ENCODE assay signal across 21 cellular contexts in the genomic region with DNA sequence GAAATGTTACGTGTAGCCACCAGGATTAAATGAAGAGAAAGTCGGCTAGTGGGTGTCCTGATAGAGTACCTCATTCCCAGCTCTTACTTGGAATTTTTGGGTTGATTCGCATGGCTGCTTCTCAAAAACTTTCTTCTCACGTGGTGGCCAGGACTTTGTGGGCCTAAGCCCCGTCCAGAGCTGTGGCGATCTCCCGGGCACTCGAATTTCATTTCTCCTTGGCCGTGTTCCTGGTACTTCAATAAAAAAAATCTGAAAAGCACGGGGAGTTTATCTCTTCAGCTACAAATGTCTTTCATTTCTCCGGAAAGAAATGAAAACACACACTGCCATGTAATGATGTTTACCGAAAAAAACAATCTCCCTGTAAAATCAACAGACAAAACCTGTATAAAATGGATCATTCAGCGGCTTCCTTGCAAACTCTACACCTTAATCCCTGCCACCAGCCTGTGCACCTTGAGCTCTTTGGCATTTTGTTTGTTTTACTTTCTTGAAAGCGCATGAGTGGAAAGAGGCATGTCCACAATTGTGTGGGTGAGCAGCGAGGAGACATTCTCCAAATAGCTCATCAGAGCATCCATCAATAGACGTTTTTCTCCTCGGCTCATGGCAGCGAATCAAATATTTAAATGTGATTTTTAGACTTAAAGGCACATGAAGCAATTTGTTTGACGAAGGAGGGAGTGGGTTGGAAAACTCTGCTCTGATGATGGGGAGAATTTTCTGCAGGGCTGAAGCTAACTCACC.
DNase-seq lines count a peak whose midpoint lies in the region; ATAC-seq, FAIRE-seq and TF ChIP-seq lines count a peak whose summit lies in the region.
"Had no signal": no experiment of that assay in that cellular context is flagged by ENCODE, and none has a peak within 500 bp of the region (broad histone marks: within the 10 kb centered on the region; RNA-seq: fewer than 3 reads in every experiment).

No MANE protein-coding gene starts in this region.

- DNase-seq in AG08395 (ENCODE audit: low spot score), result peak; percentile 50
- DNase-seq in HFFc6, result no peak
- no peak for DNase-seq in mammary epithelial cell
- no peak for DNase-seq in mesenchymal stem cell
- DNase-seq in left lung, result no peak
- no peak for DNase-seq in anterior cingulate cortex (lab: John Stamatoyannopoulos, UW)
- no peak for DNase-seq in RCC 7860 (ENCODE audit: low spot score)
- no peak for DNase-seq in tibial nerve (ENCODE audit: low spot score in 2 of 2)
- DNase-seq: activated CD4-positive, alpha-beta memory T cell treated with anti-CD3 and anti-CD28 coated beads for 36 hours; CD4-positive, CD25-positive, alpha-beta regulatory T cell; DMS53; H9; NCI-H1048; NCI-H1930; occipital lobe; PC-9; right cardiac atrium; substantia nigra; T-helper 17 cell; WERI-Rb-1 had no signal

- peak overlapping the region; percentile 47 for H3K4me3 Mint-ChIP-seq in HFFc6
- H3K4me3 Mint-ChIP-seq: activated CD4-positive, alpha-beta memory T cell treated with anti-CD3 and anti-CD28 coated beads for 36 hours; CD4-positive, CD25-positive, alpha-beta regulatory T cell; H9; T-helper 17 cell had no signal

- H3K27me3 Mint-ChIP-seq in HFFc6 (ENCODE audit: insufficient read depth), result peaks cover 6% of the 10 kb centered on the region
- H3K27me3 Mint-ChIP-seq: CD4-positive, CD25-positive, alpha-beta regulatory T cell; T-helper 17 cell had no signal

- H3K23ac ChIP-seq in mesenchymal stem cell (ENCODE audit: low read length in 2 of 2), result no peak overlapping the region

- H2BK5ac ChIP-seq in mesenchymal stem cell (ENCODE audit: low read depth, low read length, poor library complexity, severe bottlenecking), result no peak overlapping the region

- no peak for TF ChIP-seq CTCF in HFFc6 (IDR thresholded peaks at IDR 0.05)
- no peak for TF ChIP-seq CTCF in mammary epithelial cell (conservative IDR thresholded peaks at IDR 0.05 in 1 of 2, IDR thresholded peaks at IDR 0.05 in 1 of 2; ENCODE audit: extremely low read depth in 1 of 2, insufficient read depth in 1 of 2, low read depth in 1 of 2, low read length in 2 of 2)
- no peak for TF ChIP-seq CTCF in left lung (IDR thresholded peaks at IDR 0.05)
- no peak for TF ChIP-seq CTCF in tibial nerve (IDR thresholded peaks at IDR 0.05)

- in situ Hi-C loops in mammary epithelial cell (cut with MboI; ENCODE audit: low sequenced_read_pairs in 2 of 2), result no loop called here

- H3K27ac ChIP-seq in mammary epithelial cell (ENCODE audit: insufficient read depth, low read depth, low read length) (no peak overlapping the region), mesenchymal stem cell (ENCODE audit: low read length, poor library complexity, severe bottlenecking) (no peak overlapping the region), left lung (no peak overlapping the region), tibial nerve (peak overlapping the region in 1 of 4 donors; percentile 26)
- H3K27ac ChIP-seq: PC-9, WERI-Rb-1 had no signal

- H2AFZ ChIP-seq in mammary epithelial cell (ENCODE audit: low read depth, low read length) (peak overlapping the region; percentile 71), mesenchymal stem cell (ENCODE audit: low read depth, low read length) (no peak overlapping the region)
- H2AFZ ChIP-seq: PC-9 had no signal

- intact Hi-C loops in mammary epithelial cell (cut with micrococcal nuclease), result loop anchor here (10.0 kb wide), 1 partner anchor 173 kb away; no protein-coding TSS in a partner anchor
- intact Hi-C loops in left lung (cut with DNase I), result no loop called here

- no TSS peak for BruUV-seq in mammary epithelial cell (replicated peaks; lab: Mats Ljungman, UMichigan)

- H3K4me1 ChIP-seq in mammary epithelial cell (ENCODE audit: insufficient read depth, low read length) (peaks cover 17% of the 10 kb centered on the region), mesenchymal stem cell (ENCODE audit: control insufficient read depth, insufficient read depth, low read depth, low read length) (peaks cover 15% of the 10 kb centered on the region), left lung (no peaks in the 10 kb centered on the region), tibial nerve (peaks cover 0 to 14% (median 0%) of the 10 kb centered on the region in 4 donors)

- H3K4me1 Mint-ChIP-seq in HFFc6 (ENCODE audit: low read depth), result peaks cover 8% of the 10 kb centered on the region
- H3K4me1 Mint-ChIP-seq: CD4-positive, CD25-positive, alpha-beta regulatory T cell; T-helper 17 cell had no signal

- H3K9me3 Mint-ChIP-seq in HFFc6, result peaks cover 12% of the 10 kb centered on the region

- no peak for FAIRE-seq in RCC 7860 (lab: Jason Lieb, UNC)

- TF ChIP-seq POLR2A in tibial nerve (IDR thresholded peaks at IDR 0.05), result no peak

- H2BK15ac ChIP-seq in mesenchymal stem cell (ENCODE audit: low read depth, poor library complexity, severe bottlenecking), result no peak overlapping the region

- H3K9me3 ChIP-seq in mammary epithelial cell (replicated peaks; ENCODE audit: insufficient read depth, low read length) (no peaks in the 10 kb centered on the region), mesenchymal stem cell (ENCODE audit: control insufficient read depth, low read length) (peaks cover 14% of the 10 kb centered on the region), left lung (peaks cover 0 to 10% of the 10 kb centered on the region in 2 donors), tibial nerve (peaks cover 0 to 15% (median 0%) of the 10 kb centered on the region in 4 donors)

- no peak overlapping the region for H3K4me3 ChIP-seq in mammary epithelial cell (replicated peaks in 1 of 3; ENCODE audit: insufficient read depth in 1 of 3, low read depth in 2 of 3, low read length in 3 of 3)
- H3K4me3 ChIP-seq in mesenchymal stem cell (ENCODE audit: insufficient read depth in 1 of 2, low read depth in 1 of 2, low read length in 2 of 2), result no peak overlapping the region
- H3K4me3 ChIP-seq in left lung, result no peak overlapping the region
- H3K4me3 ChIP-seq in tibial nerve, result no peak overlapping the region
- H3K4me3 ChIP-seq: lung, PC-9 had no signal

- no peak for TF ChIP-seq EP300 in tibial nerve (IDR thresholded peaks at IDR 0.05)

- no peaks in the 10 kb centered on the region for H3K79me1 ChIP-seq in mesenchymal stem cell (replicated peaks; ENCODE audit: low read length, poor library complexity, severe bottlenecking)

- H3K18ac ChIP-seq in mesenchymal stem cell (ENCODE audit: low read depth in 1 of 2, low read length in 2 of 2), result no peak overlapping the region

- H2BK12ac ChIP-seq in mesenchymal stem cell (ENCODE audit: low read length in 2 of 2), result no peak overlapping the region

- dilution Hi-C loops in mammary epithelial cell (cut with HindIII; ENCODE audit: low sequenced_read_pairs), result no loop called here

- no peaks in the 10 kb centered on the region for H4K20me1 ChIP-seq in mammary epithelial cell (ENCODE audit: insufficient read depth, low read length)

- H3K36me3 ChIP-seq in mammary epithelial cell (ENCODE audit: insufficient read depth, low read length) (no peaks in the 10 kb centered on the region), mesenchymal stem cell (ENCODE audit: control insufficient read depth in 1 of 2, insufficient read depth in 2 of 2, low read depth in 1 of 2, low read length in 2 of 2) (no peaks in the 10 kb centered on the region), left lung (no peaks in the 10 kb centered on the region), tibial nerve (no peaks in the 10 kb centered on the region)
- H3K36me3 ChIP-seq: WERI-Rb-1 had no signal

- peaks cover 12% of the 10 kb centered on the region for H3K36me3 Mint-ChIP-seq in HFFc6 (ENCODE audit: low read depth)
- H3K36me3 Mint-ChIP-seq: activated CD4-positive, alpha-beta memory T cell treated with anti-CD3 and anti-CD28 coated beads for 36 hours; CD4-positive, CD25-positive, alpha-beta regulatory T cell had no signal

- no peak overlapping the region for H2AK5ac ChIP-seq in mesenchymal stem cell (ENCODE audit: low read length, severe bottlenecking)

- H3K27me3 ChIP-seq in mammary epithelial cell (ENCODE audit: insufficient read depth, low read length), result no peaks in the 10 kb centered on the region
- peaks cover 0 to 25% of the 10 kb centered on the region in 2 experiments for H3K27me3 ChIP-seq in mesenchymal stem cell (ENCODE audit: control insufficient read depth in 1 of 2, insufficient read depth in 1 of 2, low read length in 2 of 2)
- peaks cover 0 to 56% of the 10 kb centered on the region in 2 donors for H3K27me3 ChIP-seq in left lung
- peaks cover 0 to 7% of the 10 kb centered on the region in 2 donors for H3K27me3 ChIP-seq in tibial nerve

- H3K27ac Mint-ChIP-seq in HFFc6, result no peak overlapping the region
- H3K27ac Mint-ChIP-seq: activated CD4-positive, alpha-beta memory T cell treated with anti-CD3 and anti-CD28 coated beads for 36 hours; CD4-positive, CD25-positive, alpha-beta regulatory T cell; T-helper 17 cell had no signal

- no peak overlapping the region for H3K4me2 ChIP-seq in mammary epithelial cell (ENCODE audit: insufficient read depth, low read depth, low read length)
- no peak overlapping the region for H3K4me2 ChIP-seq in mesenchymal stem cell (ENCODE audit: low read length, poor library complexity, severe bottlenecking)
- H3K4me2 ChIP-seq: PC-9 had no signal

- H3K4ac ChIP-seq in mesenchymal stem cell (ENCODE audit: low read depth in 1 of 2, low read length in 2 of 2), result no peak overlapping the region

- ATAC-seq in left lung, result no peak
- ATAC-seq: right cardiac atrium, T-helper 17 cell had no signal

- CTCF ChIA-PET in mammary epithelial cell (lab: Charles Lee; ENCODE audit: low non-redundant PET), result no interaction called here

- no peak overlapping the region for H4K8ac ChIP-seq in mesenchymal stem cell (ENCODE audit: low read length)

- H3K14ac ChIP-seq in mesenchymal stem cell (ENCODE audit: low read length in 2 of 2), result no peak overlapping the region

- H3K79me2 ChIP-seq in mammary epithelial cell (ENCODE audit: insufficient read depth, low read length), result no peaks in the 10 kb centered on the region

- WGBS in mammary epithelial cell (ENCODE audit: low coverage, missing lambda C conversion rate), result 32% methylated on average over 18 of the region's 19 CpGs
- WGBS in mesenchymal stem cell, result 88% methylated on average over 19 of the region's 19 CpGs
- 31 to 33% methylated on average over 19 of the region's 19 CpGs for WGBS in tibial nerve, 2 donors

- H2BK120ac ChIP-seq in mesenchymal stem cell (ENCODE audit: low read depth, low read length), result no peak overlapping the region

- H3K9ac ChIP-seq in mammary epithelial cell (ENCODE audit: insufficient read depth, low read length) (no peak overlapping the region), mesenchymal stem cell (ENCODE audit: low read length) (peak overlapping the region; percentile 32)

- no peak overlapping the region for H4K91ac ChIP-seq in mesenchymal stem cell (ENCODE audit: low read length)
